ENCODE assay signal across 10 cellular contexts in the genomic region with DNA sequence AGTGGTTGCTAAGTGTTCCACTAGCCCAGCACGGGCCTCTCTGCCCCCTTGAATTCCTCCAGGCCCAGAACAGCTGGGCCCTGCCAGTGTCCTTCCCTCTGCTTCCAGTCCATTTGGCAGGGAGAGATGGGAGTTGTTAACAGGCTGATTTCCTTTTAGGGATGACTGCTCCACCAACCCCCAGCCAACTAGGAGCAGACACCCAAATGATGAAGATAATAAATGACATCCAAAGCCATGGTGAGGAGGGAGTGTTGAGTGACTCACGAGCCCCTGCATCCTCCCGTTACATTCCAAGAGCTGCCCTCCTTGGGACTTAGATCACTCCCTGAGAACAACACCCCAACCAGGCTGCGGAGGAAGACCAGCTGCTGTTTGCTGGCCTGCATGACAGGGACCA. TPM values are rescaled to one million over a fixed set of nuclear protein-coding genes. Genes with fewer than 3 reads are reported as not detected.
A peak's percentile ranks its signal among the peaks of the same experiment; 100 is the strongest.
DNase-seq lines count a peak whose midpoint lies in the region; ATAC-seq, FAIRE-seq and TF ChIP-seq lines count a peak whose summit lies in the region.
"Had no signal": no experiment of that assay in that cellular context is flagged by ENCODE, and none has a peak within 500 bp of the region (broad histone marks: within the 10 kb centered on the region; RNA-seq: fewer than 3 reads in every experiment).

No MANE protein-coding gene starts in this region.

- H3K27ac ChIP-seq in lower lobe of right lung = peak overlapping the region; percentile 12
- no peak overlapping the region for H3K27ac ChIP-seq in naive thymus-derived CD4-positive, alpha-beta T cell (ENCODE audit: low read depth, low read length)

- POLR2A ChIA-PET in naive thymus-derived CD4-positive, alpha-beta T cell (lab: Charles Lee) = interaction anchor here (1.5 kb wide), 1 partner anchor 10 kb away, joined by 3 read pairs; no protein-coding TSS in a partner anchor

- no peaks in the 10 kb centered on the region for H3K9me3 ChIP-seq in lower lobe of right lung
- H3K9me3 ChIP-seq in naive thymus-derived CD4-positive, alpha-beta T cell (ENCODE audit: control insufficient read depth in 2 of 3, low read length in 3 of 3) = peaks cover 0 to 4% (median 0%) of the 10 kb centered on the region in 3 experiments

- no peak for TF ChIP-seq CTCF in lower lobe of right lung (IDR thresholded peaks at IDR 0.05)
- TF ChIP-seq CTCF in type B pancreatic cell (conservative IDR thresholded peaks at IDR 0.05) = no peak
- TF ChIP-seq CTCF in GM13977 (IDR thresholded peaks at IDR 0.05; ENCODE audit: extremely low read depth, insufficient read depth, missing control alignments) = no peak

- peaks cover 32% of the 10 kb centered on the region for H3K4me1 ChIP-seq in lower lobe of right lung
- H3K4me1 ChIP-seq in naive thymus-derived CD4-positive, alpha-beta T cell (ENCODE audit: control insufficient read depth in 2 of 2, insufficient read depth in 2 of 2, low read length in 2 of 2) = no peaks in the 10 kb centered on the region

- in situ Hi-C loops in GM13977 (cut with MboI; ENCODE audit: low pct_unique_long_range_greater_than_20kb, low sequenced_read_pairs, unreplicated experiment) = no loop called here

- H3K27ac Mint-ChIP-seq in type B pancreatic cell = peak overlapping the region; percentile 39
- no peak overlapping the region for H3K27ac Mint-ChIP-seq in naive thymus-derived CD4-positive, alpha-beta T cell

- FAIRE-seq in endometrium (lab: Jason Lieb, UNC) = peak; percentile 35

- peaks cover 6% of the 10 kb centered on the region for H3K9me3 Mint-ChIP-seq in type B pancreatic cell
- H3K9me3 Mint-ChIP-seq in naive thymus-derived CD4-positive, alpha-beta T cell = peaks cover 0 to 8% (median 3%) of the 10 kb centered on the region in 11 donors
- H3K9me3 Mint-ChIP-seq: activated T-cell treated with anti-CD3 and anti-CD28 coated beads, Interleukin-2, amount 50 U/mL, for 4 hours had no signal

- peaks cover 23% of the 10 kb centered on the region for H3K36me3 Mint-ChIP-seq in type B pancreatic cell
- no peaks in the 10 kb centered on the region for H3K36me3 Mint-ChIP-seq in naive thymus-derived CD4-positive, alpha-beta T cell

- peak; percentile 56 to 74 for ATAC-seq in lower lobe of right lung
- no peak for ATAC-seq in HG03139 (IDR thresholded peaks at IDR 0.05; ENCODE audit: unreplicated experiment)
- ATAC-seq in naive thymus-derived CD4-positive, alpha-beta T cell = no peak
- ATAC-seq: activated T-cell treated with anti-CD3 and anti-CD28 coated beads, Interleukin-2, amount 50 U/mL, for 4 hours had no signal

- intact Hi-C loops in lower lobe of right lung (cut with DNase I) = no loop called here
- intact Hi-C loops in naive thymus-derived CD4-positive, alpha-beta T cell (cut with micrococcal nuclease) = no loop called here

- no peaks in the 10 kb centered on the region for H3K27me3 ChIP-seq in lower lobe of right lung (ENCODE audit: low read depth)
- no peaks in the 10 kb centered on the region for H3K27me3 ChIP-seq in naive thymus-derived CD4-positive, alpha-beta T cell (ENCODE audit: control insufficient read depth in 2 of 2, insufficient read depth in 2 of 2, low read length in 2 of 2)

- no peak overlapping the region for H3K4me3 ChIP-seq in lower lobe of right lung
- no peak overlapping the region for H3K4me3 ChIP-seq in naive thymus-derived CD4-positive, alpha-beta T cell (ENCODE audit: low read length)

- H3K4me1 Mint-ChIP-seq in type B pancreatic cell (ENCODE audit: unreplicated experiment) = peaks cover 21% of the 10 kb centered on the region
- peaks cover 0 to 25% (median 17%) of the 10 kb centered on the region in 7 donors for H3K4me1 Mint-ChIP-seq in naive thymus-derived CD4-positive, alpha-beta T cell

- no peaks in the 10 kb centered on the region for H3K36me3 ChIP-seq in lower lobe of right lung
- H3K36me3 ChIP-seq in naive thymus-derived CD4-positive, alpha-beta T cell (ENCODE audit: control insufficient read depth in 2 of 3, insufficient read depth in 3 of 3, low read length in 3 of 3) = no peaks in the 10 kb centered on the region

- DNase-seq in LHCN-M2 (ENCODE audit: low read depth) = peak; percentile 99
- no peak for DNase-seq in lower lobe of right lung
- no peak for DNase-seq in type B pancreatic cell (ENCODE audit: extremely low spot score, unreplicated experiment)
- DNase-seq in stimulated activated CD4-positive, alpha-beta T cell treated with anti-CD3 and anti-CD28 coated beads, Interleukin-4, amount 100 ng/mL, for 1 hour = no peak
- no peak for DNase-seq in naive thymus-derived CD4-positive, alpha-beta T cell
- DNase-seq in GM13977 (ENCODE audit: low spot score) = no peak
- DNase-seq: activated T-cell treated with anti-CD3 and anti-CD28 coated beads, Interleukin-2, amount 50 U/mL, for 4 hours; SHP77 treated with DMSO at 0.1 percent for 48 hours had no signal

- H3K4me3 Mint-ChIP-seq in type B pancreatic cell = no peak overlapping the region
- peak overlapping the region in 1 of 10 donors; percentile 29 for H3K4me3 Mint-ChIP-seq in naive thymus-derived CD4-positive, alpha-beta T cell
- H3K4me3 Mint-ChIP-seq: activated T-cell treated with anti-CD3 and anti-CD28 coated beads, Interleukin-2, amount 50 U/mL, for 4 hours had no signal

- CTCF ChIA-PET in naive thymus-derived CD4-positive, alpha-beta T cell (lab: Charles Lee) = interaction anchor here (0.9 kb wide), 1 partner anchor 67 kb away, joined by 3 read pairs; no protein-coding TSS in a partner anchor

- no peaks in the 10 kb centered on the region for H3K27me3 Mint-ChIP-seq in type B pancreatic cell
- H3K27me3 Mint-ChIP-seq in naive thymus-derived CD4-positive, alpha-beta T cell = peaks cover 0 to 9% (median 0%) of the 10 kb centered on the region in 5 donors

RNA-seq across cellular contexts. Expression of gene PARVA, which starts 20.6 kb away (rescaled TPM):
- total RNA-seq in LHCN-M2 (2014; rRNA removed) = 49.6 and 55.7 TPM in 2 replicates
- polyA plus RNA-seq in LHCN-M2 (2012) = 111 TPM
- total RNA-seq in lower lobe of right lung = 58.3 TPM
- 32.3 and 49.4 TPM in 2 replicates for total RNA-seq in type B pancreatic cell (ENCODE audit: low replicate concordance)
- under 1 TPM; 0.07 to 0.97 (median 0.73) TPM for total RNA-seq in naive thymus-derived CD4-positive, alpha-beta T cell
- polyA plus RNA-seq in naive thymus-derived CD4-positive, alpha-beta T cell = under 1 TPM; 0.38 to 0.69 TPM

Comparison
In these comparisons a context has a peak if more than half of its experiments do, and no peak if none do; other contexts are left out.
1. ATAC-seq: peak in lower lobe of right lung (2 of 2); none in HG03139 (single experiment) and naive thymus-derived CD4-positive, alpha-beta T cell (single experiment).
2. RNA of gene PARVA, which starts 20.6 kb away (total RNA-seq): 58.3 TPM in lower lobe of right lung (single experiment), 49.6 to 55.7 TPM in LHCN-M2 and 32.3 to 49.4 TPM in type B pancreatic cell; 0.07 to 0.97 TPM in naive thymus-derived CD4-positive, alpha-beta T cell; every median in the first group is over 10 times any median in the second.